In genomic region chr10:64379898-64380297, GRCh38 we compare ENCODE assay signal across 16 cellular contexts.
DNase-seq lines count a peak whose midpoint lies in the region; ATAC-seq and TF ChIP-seq lines count a peak whose summit lies in the region.
"Had no signal": no experiment of that assay in that cellular context is flagged by ENCODE, and none has a peak within 500 bp of the region (broad histone marks: within the 10 kb centered on the region; RNA-seq: fewer than 3 reads in every experiment).

No MANE protein-coding gene starts in this region.

- no peaks in the 10 kb centered on the region for H4K20me1 ChIP-seq in HCT116 (ENCODE audit: insufficient read depth)

- POLR2A ChIA-PET in HCT116 (lab: Charles Lee) (no interaction called here), WTC11 (lab: Charles Lee) (no interaction called here)

- H3K9ac ChIP-seq in HCT116 (ENCODE audit: low read length), result no peak overlapping the region
- no peak overlapping the region for H3K9ac ChIP-seq in liver (ENCODE audit: low read depth in 1 of 2, low read length in 2 of 2)

- CTCF ChIA-PET in HCT116 (lab: Charles Lee) (interaction anchor here (0.5 to 1.4 kb wide), 7 partner anchors 9 to 339 kb away, joined by 3 to 5 read pairs (median 3); no protein-coding TSS in a partner anchor), WTC11 (lab: Charles Lee) (interaction anchor here (1.0 kb wide), 1 partner anchor 51 kb away, joined by 5 read pairs; no protein-coding TSS in a partner anchor)
- CTCF ChIA-PET in activated CD8-positive, alpha-beta memory T cell treated with anti-CD3 and anti-CD28 coated beads, Interleukin-2, amount 10 ng/mL, durations not matched to agents 7 days and 5 days (lab: Charles Lee), result no interaction called here

- intact Hi-C loops in HCT116 (cut with micrococcal nuclease), result loop anchor here (5.0 to 10.0 kb wide), 2 partner anchors 265 to 338 kb away; no protein-coding TSS in a partner anchor

- H3K9me2 ChIP-seq in HCT116 (ENCODE audit: insufficient read depth), result no peaks in the 10 kb centered on the region

- peak; percentile 76; the same call in 1 of the 2 replicates for ATAC-seq in HCT116
- ATAC-seq in WTC11, result peak; percentile 45
- no peak for ATAC-seq in activated CD8-positive, alpha-beta memory T cell treated with anti-CD3 and anti-CD28 coated beads, Interleukin-2, amount 10 ng/mL, durations not matched to agents 7 days and 5 days
- ATAC-seq in GM21367 (IDR thresholded peaks at IDR 0.05; ENCODE audit: unreplicated experiment), result no peak
- ATAC-seq: esophagus mucosa, psoas muscle had no signal

- H3K4me1 Mint-ChIP-seq in WTC11, result peaks cover 25% of the 10 kb centered on the region
- H3K4me1 Mint-ChIP-seq in activated CD8-positive, alpha-beta memory T cell treated with anti-CD3 and anti-CD28 coated beads, Interleukin-2, amount 10 ng/mL, durations not matched to agents 7 days and 5 days, result no peaks in the 10 kb centered on the region
- H3K4me1 Mint-ChIP-seq: naive B cell had no signal

- H3K27ac ChIP-seq in HCT116 (ENCODE audit: low read depth, low read length), result no peak overlapping the region
- no peak overlapping the region for H3K27ac ChIP-seq in liver (ENCODE audit: low read depth in 1 of 2, low read length in 2 of 2)
- H3K27ac ChIP-seq: left ventricle myocardium inferior, psoas muscle, suprapubic skin had no signal

- H3K27ac Mint-ChIP-seq in WTC11, result no peak overlapping the region
- H3K27ac Mint-ChIP-seq in activated CD8-positive, alpha-beta memory T cell treated with anti-CD3 and anti-CD28 coated beads, Interleukin-2, amount 10 ng/mL, durations not matched to agents 7 days and 5 days, result no peak overlapping the region
- H3K27ac Mint-ChIP-seq: naive B cell had no signal

- BruUV-seq in HCT116 (replicated peaks; lab: Mats Ljungman, UMichigan), result no TSS peak

- TF ChIP-seq RAD21 in HCT116 (IDR thresholded peaks at IDR 0.05; ENCODE audit: low read depth), result peak; percentile 46
- peak; percentile 87 to 92 for TF ChIP-seq RAD21 in liver (IDR thresholded peaks at IDR 0.05)

- no peaks in the 10 kb centered on the region for H3K79me2 ChIP-seq in HCT116 (ENCODE audit: insufficient read depth, low read length)

- RAD21 ChIA-PET in HCT116 (lab: Charles Lee; ENCODE audit: low non-redundant PET in 1 of 2, low total read pairs in 2 of 2, uncharacterized antibody in 2 of 2, unreplicated experiment in 2 of 2), result no interaction called here

- no peak overlapping the region for H2AFZ ChIP-seq in HCT116 (ENCODE audit: low read depth, low read length, poor library complexity, severe bottlenecking)

- H3K27me3 ChIP-seq in HCT116 (ENCODE audit: insufficient read depth, low read length) (no peaks in the 10 kb centered on the region), liver (ENCODE audit: control insufficient read depth in 4 of 4, insufficient read depth in 4 of 4, low read length in 3 of 4) (no peaks in the 10 kb centered on the region)
- H3K27me3 ChIP-seq: suprapubic skin had no signal

- H3K9me3 Mint-ChIP-seq in WTC11, result peaks cover 28% of the 10 kb centered on the region
- H3K9me3 Mint-ChIP-seq in activated CD8-positive, alpha-beta memory T cell treated with anti-CD3 and anti-CD28 coated beads, Interleukin-2, amount 10 ng/mL, durations not matched to agents 7 days and 5 days (ENCODE audit: low read depth), result peaks cover 5% of the 10 kb centered on the region

- no peaks in the 10 kb centered on the region for H3K36me3 ChIP-seq in HCT116 (ENCODE audit: control insufficient read depth in 1 of 2, insufficient read depth in 2 of 2, low read length in 2 of 2)
- no peaks in the 10 kb centered on the region for H3K36me3 ChIP-seq in liver (ENCODE audit: control insufficient read depth in 4 of 4, insufficient read depth in 3 of 4, low read depth in 1 of 4, low read length in 3 of 4)
- H3K36me3 ChIP-seq: left ventricle myocardium inferior, suprapubic skin had no signal

- no peaks in the 10 kb centered on the region for H3K27me3 Mint-ChIP-seq in WTC11 (ENCODE audit: low read depth)
- no peaks in the 10 kb centered on the region for H3K27me3 Mint-ChIP-seq in activated CD8-positive, alpha-beta memory T cell treated with anti-CD3 and anti-CD28 coated beads, Interleukin-2, amount 10 ng/mL, durations not matched to agents 7 days and 5 days
- H3K27me3 Mint-ChIP-seq: naive B cell had no signal

- TF ChIP-seq CTCF in HCT116 (IDR thresholded peaks at IDR 0.05 in 2 of 3, conservative IDR thresholded peaks at IDR 0.05 in 1 of 3; ENCODE audit: borderline replicate concordance in 1 of 3, insufficient read depth in 1 of 3, low read depth in 2 of 3, low read length in 2 of 3), result peak; percentile 32 to 42 (median 42); a peak in 5 of 6 replicates
- TF ChIP-seq CTCF in WTC11 (IDR thresholded peaks at IDR 0.05), result no peak
- peak; percentile 60 for TF ChIP-seq CTCF in liver (IDR thresholded peaks at IDR 0.05; ENCODE audit: low read depth, low read length, missing input control)

- no peak overlapping the region for H3K4me3 Mint-ChIP-seq in WTC11
- H3K4me3 Mint-ChIP-seq in activated CD8-positive, alpha-beta memory T cell treated with anti-CD3 and anti-CD28 coated beads, Interleukin-2, amount 10 ng/mL, durations not matched to agents 7 days and 5 days, result no peak overlapping the region
- H3K4me3 Mint-ChIP-seq: naive B cell had no signal

- H3K4me3 ChIP-seq in HCT116 (replicated peaks in 1 of 2; ENCODE audit: low read depth in 1 of 2, low read length in 2 of 2) (no peak overlapping the region), liver (ENCODE audit: low read depth in 1 of 3, low read length in 3 of 3) (no peak overlapping the region)
- H3K4me3 ChIP-seq: left ventricle myocardium inferior, psoas muscle, suprapubic skin had no signal

- peaks cover 14% of the 10 kb centered on the region for H3K36me3 Mint-ChIP-seq in WTC11
- H3K36me3 Mint-ChIP-seq in activated CD8-positive, alpha-beta memory T cell treated with anti-CD3 and anti-CD28 coated beads, Interleukin-2, amount 10 ng/mL, durations not matched to agents 7 days and 5 days, result no peaks in the 10 kb centered on the region
- H3K36me3 Mint-ChIP-seq: naive B cell had no signal

- H3K4me2 ChIP-seq in HCT116 (ENCODE audit: low read length), result no peak overlapping the region

- DNase-seq in D341Med (ENCODE audit: low spot score) (peak; percentile 6), HCT116 (ENCODE audit: low read depth, low spot score) (peak; percentile 12), WTC11 (ENCODE audit: low spot score) (no peak), cerebellum (ENCODE audit: low spot score) (no peak)
- no peak for DNase-seq in activated CD8-positive, alpha-beta memory T cell treated with anti-CD3 and anti-CD28 coated beads, Interleukin-2, amount 10 ng/mL, durations not matched to agents 7 days and 5 days
- DNase-seq in central memory CD4-positive, alpha-beta T cell, result no peak
- DNase-seq: activated CD4-positive, alpha-beta T cell treated with anti-CD3 and anti-CD28 coated beads, Interleukin-2, amount 50 U/mL, for 1 hour; IMR-90; left ventricle myocardium inferior; naive B cell; NCI-H187 treated with DMSO at 0.1 percent for 48 hours; psoas muscle had no signal

- no peak for TF ChIP-seq POLR2A in HCT116 (IDR thresholded peaks at IDR 0.05; ENCODE audit: borderline replicate concordance, extremely low read depth, insufficient read depth, insufficient read length)

- H3K4me1 ChIP-seq in HCT116 (ENCODE audit: control insufficient read depth in 1 of 2, insufficient read depth in 2 of 2, low read length in 2 of 2), result no peaks in the 10 kb centered on the region
- H3K4me1 ChIP-seq in liver (ENCODE audit: control insufficient read depth in 4 of 4, insufficient read depth in 4 of 4, low read length in 3 of 4), result no peaks in the 10 kb centered on the region
- H3K4me1 ChIP-seq: left ventricle myocardium inferior, psoas muscle, suprapubic skin had no signal

- H3K9me3 ChIP-seq in HCT116 (ENCODE audit: control insufficient read depth in 1 of 2, insufficient read depth in 1 of 2, low read depth in 1 of 2, low read length in 2 of 2) (no peaks in the 10 kb centered on the region), liver (ENCODE audit: control insufficient read depth in 4 of 4, low read length in 3 of 4) (no peaks in the 10 kb centered on the region)
- H3K9me3 ChIP-seq: psoas muscle, suprapubic skin had no signal

TF ChIP-seq in HCT116, 20 proteins besides CTCF, POLR2A, EP300 and RAD21 (continues in another document):
- TF ChIP-seq ZFX (IDR thresholded peaks at IDR 0.05), result no peak

TF ChIP-seq in WTC11, 78 proteins besides CTCF, POLR2A, EP300 and RAD21:
- TF ChIP-seq ZNF423 (CRISPR knock-in tag; IDR thresholded peaks at IDR 0.05) (peak; percentile 53), CBFB (CRISPR knock-in tag; IDR thresholded peaks at IDR 0.05; ENCODE audit: low read depth) (no peak)

TF ChIP-seq in liver, 16 proteins besides CTCF, POLR2A, EP300 and RAD21:
- TF ChIP-seq JUND (IDR thresholded peaks at IDR 0.05) (no peak), REST (IDR thresholded peaks at IDR 0.05) (no peak), YY1 (IDR thresholded peaks at IDR 0.05) (no peak), HNF4G (IDR thresholded peaks at IDR 0.05) (no peak), HNF4A (conservative IDR thresholded peaks at IDR 0.05) (peak in 1 of 2 donors; percentile 3)

Comparison
In these comparisons a context has a peak if more than half of its experiments do, and no peak if none do; other contexts are left out.
1. DNase-seq: peak in D341Med (single experiment) and HCT116 (single experiment); none in WTC11 (single experiment), activated CD8-positive, alpha-beta memory T cell treated with anti-CD3 and anti-CD28 coated beads, Interleukin-2, amount 10 ng/mL, durations not matched to agents 7 days and 5 days (single experiment), central memory CD4-positive, alpha-beta T cell (single experiment) and cerebellum (single experiment).
2. ATAC-seq: peak in HCT116 (single experiment) and WTC11 (single experiment); none in activated CD8-positive, alpha-beta memory T cell treated with anti-CD3 and anti-CD28 coated beads, Interleukin-2, amount 10 ng/mL, durations not matched to agents 7 days and 5 days (single experiment) and GM21367 (single experiment).